ENCODE assay signal across 8 cellular contexts in the genomic region with DNA sequence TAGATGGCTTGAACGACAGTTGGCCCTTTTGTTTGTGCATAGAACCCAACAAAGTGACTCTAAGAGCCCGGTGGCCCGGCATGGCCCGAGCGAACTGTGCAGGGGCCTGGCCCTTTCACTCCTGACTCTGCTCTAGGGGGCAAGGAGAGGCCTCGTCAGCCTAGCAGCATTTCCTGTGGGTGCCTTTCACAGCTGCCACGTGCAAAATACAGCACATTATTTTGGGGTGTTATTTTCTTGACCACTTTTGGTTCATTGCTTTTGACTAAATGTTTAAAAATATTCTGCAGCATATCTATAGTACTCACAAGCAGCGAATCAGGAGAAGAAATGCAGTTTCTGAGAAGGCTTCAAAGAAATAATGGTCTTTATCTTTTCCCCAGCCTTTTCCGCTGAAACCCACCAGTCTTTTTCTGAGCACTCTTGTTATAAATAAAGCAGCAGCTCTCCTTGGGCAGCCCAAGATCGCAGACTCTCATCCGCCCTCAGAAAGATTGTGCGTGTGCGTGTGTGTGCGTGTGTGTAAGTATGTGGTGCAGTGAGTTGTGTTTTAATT. TPM values are rescaled to one million over a fixed set of nuclear protein-coding genes. Genes with fewer than 3 reads are reported as not detected.
DNase-seq lines count a peak whose midpoint lies in the region; ATAC-seq and FAIRE-seq lines count a peak whose summit lies in the region.

No MANE protein-coding gene starts in this region.

- FAIRE-seq in HTR-8/SVneo (lab: Jason Lieb, UNC): no peak

- intact Hi-C loops in CD4-positive, alpha-beta memory T cell (cut with micrococcal nuclease): no loop called here

- H3K4me1 ChIP-seq in CD4-positive, alpha-beta memory T cell (ENCODE audit: insufficient read depth, low read length): peaks cover 32% of the 10 kb centered on the region

- H3K27me3 Mint-ChIP-seq in CD4-positive, alpha-beta memory T cell: no peaks in the 10 kb centered on the region
- no peaks in the 10 kb centered on the region for H3K27me3 Mint-ChIP-seq in activated naive CD8-positive, alpha-beta T cell

- H3K36me3 ChIP-seq in CD4-positive, alpha-beta memory T cell (ENCODE audit: insufficient read depth, low read length): peaks cover 7% of the 10 kb centered on the region

- peak in 1 of 5 donors; percentile 10 for DNase-seq in CD4-positive, alpha-beta memory T cell
- DNase-seq in stimulated activated CD8-positive, alpha-beta memory T cell treated with anti-CD3 and anti-CD28 coated beads, Interleukin-7, amount 100 ng/mL, for 4 hours (ENCODE audit: low read depth in 2 of 2): peak; percentile 61 to 62
- DNase-seq in ureter (ENCODE audit: low spot score): no peak
- DNase-seq in HTR-8/SVneo (ENCODE audit: insufficient read length, low spot score): no peak
- DNase-seq in NCI-H1417 (lab: John Stamatoyannopoulos, UW): no peak

- H3K4me3 ChIP-seq in CD4-positive, alpha-beta memory T cell (ENCODE audit: low read length in 2 of 2): no peak overlapping the region

- H3K9me3 ChIP-seq in CD4-positive, alpha-beta memory T cell (ENCODE audit: control insufficient read depth in 1 of 2, low read length in 2 of 2): no peaks in the 10 kb centered on the region

- ATAC-seq in GM19395 (IDR thresholded peaks at IDR 0.05; ENCODE audit: unreplicated experiment) (peak; percentile 83), HG03457 (IDR thresholded peaks at IDR 0.05; ENCODE audit: unreplicated experiment) (peak; percentile 36)

- H3K27ac ChIP-seq in CD4-positive, alpha-beta memory T cell (ENCODE audit: low read depth, low read length): no peak overlapping the region

- POLR2A ChIA-PET in CD4-positive, alpha-beta memory T cell (lab: Charles Lee; ENCODE audit: partially characterized antibody): interaction anchor here (1.3 kb wide), 1 partner anchor 13 kb away, joined by 5 read pairs; no protein-coding TSS in a partner anchor

- H3K9me3 Mint-ChIP-seq in CD4-positive, alpha-beta memory T cell: no peaks in the 10 kb centered on the region
- no peaks in the 10 kb centered on the region for H3K9me3 Mint-ChIP-seq in activated naive CD8-positive, alpha-beta T cell (ENCODE audit: low read depth)

- peak overlapping the region in 6 of 8 donors; percentile 14 to 55 (median 44) for H3K4me3 Mint-ChIP-seq in CD4-positive, alpha-beta memory T cell
- H3K4me3 Mint-ChIP-seq in activated naive CD8-positive, alpha-beta T cell: peak overlapping the region; percentile 85

- no peaks in the 10 kb centered on the region for H3K27me3 ChIP-seq in CD4-positive, alpha-beta memory T cell (ENCODE audit: insufficient read depth, low read length)

- peaks cover 45 to 61% (median 52%) of the 10 kb centered on the region in 4 donors for H3K4me1 Mint-ChIP-seq in CD4-positive, alpha-beta memory T cell
- H3K4me1 Mint-ChIP-seq in activated naive CD8-positive, alpha-beta T cell (ENCODE audit: low read depth): peaks cover 92% of the 10 kb centered on the region

- peaks cover 8 to 30% of the 10 kb centered on the region in 2 donors for H3K36me3 Mint-ChIP-seq in CD4-positive, alpha-beta memory T cell
- peaks cover 5% of the 10 kb centered on the region for H3K36me3 Mint-ChIP-seq in activated naive CD8-positive, alpha-beta T cell

- peak overlapping the region; percentile 64 to 92 (median 77) for H3K27ac Mint-ChIP-seq in CD4-positive, alpha-beta memory T cell
- peak overlapping the region; percentile 99 for H3K27ac Mint-ChIP-seq in activated naive CD8-positive, alpha-beta T cell

- CTCF ChIA-PET in CD4-positive, alpha-beta memory T cell (lab: Charles Lee; ENCODE audit: partially characterized antibody): interaction anchor here (1.5 kb wide), 1 partner anchor 57 kb away, joined by 4 read pairs; no protein-coding TSS in a partner anchor

RNA-seq across cellular contexts. Expression of gene DGKD, which starts 31.3 kb away (rescaled TPM):
- total RNA-seq in CD4-positive, alpha-beta memory T cell: 100 to 1,000 TPM; 129 to 136 TPM
- 10 to 100 TPM in 1 of 2 donors, 1 to 10 TPM in 1; 8.9 to 28.1 TPM for polyA plus RNA-seq in CD4-positive, alpha-beta memory T cell
- total RNA-seq in ureter: 44.7 TPM

Comparison
In these comparisons a context has a peak if more than half of its experiments do, and no peak if none do; other contexts are left out.
1. DNase-seq: peak in stimulated activated CD8-positive, alpha-beta memory T cell treated with anti-CD3 and anti-CD28 coated beads, Interleukin-7, amount 100 ng/mL, for 4 hours (2 of 2); none in ureter (single experiment), HTR-8/SVneo (single experiment) and NCI-H1417 (0 of 3).